ENCODE assay signal across 25 cellular contexts in the genomic region with DNA sequence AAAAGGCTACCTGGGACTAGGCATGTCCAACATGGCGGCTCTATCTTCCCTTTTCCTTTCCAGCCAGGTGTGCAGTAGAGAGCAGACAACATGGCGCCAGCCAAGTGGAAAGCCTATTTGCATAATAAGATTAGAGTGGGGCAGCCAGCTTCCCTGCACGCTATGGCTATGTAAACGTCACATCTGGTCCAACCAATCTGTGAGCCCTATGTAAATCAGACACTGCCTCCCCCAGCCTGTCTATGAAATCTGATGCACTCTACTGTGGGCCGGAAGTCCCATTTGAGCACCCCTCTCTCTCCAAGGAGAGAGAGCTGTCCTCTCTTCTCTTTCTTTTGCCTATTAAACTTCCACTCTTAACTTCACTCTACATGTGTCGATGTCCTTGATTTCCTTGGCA.
DNase-seq lines count a peak whose midpoint lies in the region; ATAC-seq and FAIRE-seq lines count a peak whose summit lies in the region.
"Had no signal": no experiment of that assay in that cellular context is flagged by ENCODE, and none has a peak within 500 bp of the region (broad histone marks: within the 10 kb centered on the region; RNA-seq: fewer than 3 reads in every experiment).

No MANE protein-coding gene starts in this region.

- H3K4me1 ChIP-seq in mesendoderm (ENCODE audit: control insufficient read depth, low read depth, low read length) = no peaks in the 10 kb centered on the region
- no peaks in the 10 kb centered on the region for H3K4me1 ChIP-seq in small intestine (ENCODE audit: control insufficient read depth in 2 of 2, insufficient read depth in 1 of 2, low read depth in 1 of 2, low read length in 1 of 2)
- H3K4me1 ChIP-seq: body of pancreas, colonic mucosa, foreskin keratinocyte, suprapubic skin had no signal

- H2AK5ac ChIP-seq in mesendoderm (ENCODE audit: low read length) = no peak overlapping the region

- no peak overlapping the region for H3K56ac ChIP-seq in mesendoderm (ENCODE audit: low read length)

- H4K5ac ChIP-seq in mesendoderm (ENCODE audit: low read length) = no peak overlapping the region

- no peak for ATAC-seq in left lobe of liver
- ATAC-seq: activated CD8-positive, alpha-beta T cell treated with anti-CD3 and anti-CD28 coated beads, Interleukin-2, amount 10 ng/mL, durations not matched to agents 7 days and 5 days; activated T-cell treated with anti-CD3 and anti-CD28 coated beads, Interleukin-2, amount 50 U/mL, for 4 hours; body of pancreas; foreskin keratinocyte; natural killer cell; WTC11 had no signal

- H3K79me1 ChIP-seq in mesendoderm (ENCODE audit: low read length) = no peaks in the 10 kb centered on the region

- no CpG with 5 or more reads among the region's 6 CpGs for WGBS in mesendoderm (ENCODE audit: extremely low coverage, insufficient coverage, low lambda C conversion rate)
- WGBS in small intestine, 3 donors = 77 to 82% (median 81%) methylated on average over 6 of the region's 6 CpGs

- no peak overlapping the region for H2BK5ac ChIP-seq in mesendoderm (ENCODE audit: low read length)

- H3K4me2 ChIP-seq in mesendoderm (ENCODE audit: low read length) = no peak overlapping the region
- H3K4me2 ChIP-seq: KMS-11 had no signal

- no peak overlapping the region for H2BK15ac ChIP-seq in mesendoderm (replicated peaks; ENCODE audit: low read depth)

- peak; percentile 9 for DNase-seq in DMS53 (lab: John Stamatoyannopoulos, UW)
- DNase-seq in DMS53 treated with DMSO at 0.1 percent for 48 hours (lab: John Stamatoyannopoulos, UW; ENCODE audit: unreplicated experiment) = no peak
- peak; percentile 91 for DNase-seq in NCI-H146 (lab: John Stamatoyannopoulos, UW)
- DNase-seq in NCI-H526 treated with DMSO at 0.1 percent for 48 hours (lab: John Stamatoyannopoulos, UW) = peak; percentile 72
- peak; percentile 51 for DNase-seq in mesendoderm
- no peak for DNase-seq in small intestine
- DNase-seq in left lobe of liver (ENCODE audit: low spot score) = no peak
- DNase-seq in GM03348 (ENCODE audit: low spot score) = no peak
- DNase-seq: activated CD8-positive, alpha-beta T cell treated with anti-CD3 and anti-CD28 coated beads, Interleukin-2, amount 10 ng/mL, durations not matched to agents 7 days and 5 days; activated T-cell treated with anti-CD3 and anti-CD28 coated beads, Interleukin-2, amount 50 U/mL, for 4 hours; body of pancreas; colonic mucosa; foreskin keratinocyte; HFFc6; kidney; mesenchymal stem cell; natural killer cell; NCI-H1436; stimulated activated CD8-positive, alpha-beta memory T cell treated with anti-CD3 and anti-CD28 coated beads, Interleukin-4, amount 100 ng/mL, for 48 hours; T-helper 2 cell had no signal

- no peak overlapping the region for H3K4ac ChIP-seq in mesendoderm (ENCODE audit: low read depth, low read length)

- no peak overlapping the region for H3K18ac ChIP-seq in mesendoderm (ENCODE audit: low read length)

- H3K4me3 ChIP-seq in mesendoderm (ENCODE audit: low read length) = no peak overlapping the region
- no peak overlapping the region for H3K4me3 ChIP-seq in small intestine (ENCODE audit: low read depth in 1 of 2, low read length in 2 of 2)
- H3K4me3 ChIP-seq: body of pancreas, colonic mucosa, suprapubic skin had no signal

- no peak overlapping the region for H2BK120ac ChIP-seq in mesendoderm (ENCODE audit: low read depth, low read length)

- H3K23ac ChIP-seq in mesendoderm (ENCODE audit: low read length) = no peak overlapping the region

- no peaks in the 10 kb centered on the region for H3K27me3 ChIP-seq in mesendoderm (ENCODE audit: insufficient read depth, low read length, poor library complexity)
- no peaks in the 10 kb centered on the region for H3K27me3 ChIP-seq in small intestine (ENCODE audit: control insufficient read depth in 2 of 2, insufficient read depth in 2 of 2, low read length in 2 of 2)
- H3K27me3 ChIP-seq: body of pancreas, colonic mucosa, foreskin keratinocyte had no signal

- H4K8ac ChIP-seq in mesendoderm (ENCODE audit: low read depth, low read length) = no peak overlapping the region

- H3K9me3 ChIP-seq in small intestine (ENCODE audit: control insufficient read depth, low read depth) = no peaks in the 10 kb centered on the region
- H3K9me3 ChIP-seq: colonic mucosa had no signal

- no peaks in the 10 kb centered on the region for H3K79me2 ChIP-seq in mesendoderm (ENCODE audit: control insufficient read depth, insufficient read depth, low read length)

- no peaks in the 10 kb centered on the region for H3K36me3 ChIP-seq in mesendoderm (ENCODE audit: control insufficient read depth, insufficient read depth, low read length)
- no peaks in the 10 kb centered on the region for H3K36me3 ChIP-seq in small intestine (ENCODE audit: control insufficient read depth in 2 of 2, insufficient read depth in 2 of 2, low read length in 2 of 2)
- H3K36me3 ChIP-seq: colonic mucosa, suprapubic skin had no signal

- H3K27ac ChIP-seq in mesendoderm (ENCODE audit: low read depth, low read length) (no peak overlapping the region), small intestine (ENCODE audit: low read depth in 1 of 2, low read length in 1 of 2) (no peak overlapping the region)
- H3K27ac ChIP-seq: 22Rv1, body of pancreas, colonic mucosa, foreskin keratinocyte, KMS-11, suprapubic skin had no signal

- no peak for FAIRE-seq in small intestine (lab: Jason Lieb, UNC)
- FAIRE-seq: endothelial cell of umbilical vein, kidney had no signal

- H3K9ac ChIP-seq in mesendoderm (ENCODE audit: low read length) = no peak overlapping the region
- H3K9ac ChIP-seq: KMS-11 had no signal

Comparison
In these comparisons a context has a peak if more than half of its experiments do, and no peak if none do; other contexts are left out.
1. DNase-seq: peak in DMS53 (single experiment), NCI-H146 (single experiment), NCI-H526 treated with DMSO at 0.1 percent for 48 hours (single experiment) and mesendoderm (single experiment); none in DMS53 treated with DMSO at 0.1 percent for 48 hours (single experiment), small intestine (single experiment), left lobe of liver (single experiment) and GM03348 (single experiment).